In genomic region chr12:58293308-58293983, GRCh38 we compare ENCODE assay signal across 22 cellular contexts.
"Had no signal": no experiment of that assay in that cellular context is flagged by ENCODE, and none has a peak within 500 bp of the region (broad histone marks: within the 10 kb centered on the region; RNA-seq: fewer than 3 reads in every experiment).

No MANE protein-coding gene starts in this region.

- H3K27me3 ChIP-seq: esophagus squamous epithelium, hepatocyte, pancreas, spleen, transverse colon had no signal

- H3K27ac ChIP-seq: esophagus squamous epithelium, hepatocyte, pancreas, spleen, thoracic aorta, transverse colon had no signal

- H3K36me3 ChIP-seq: esophagus squamous epithelium, pancreas, spleen, thoracic aorta, transverse colon had no signal

- H3K36me3 Mint-ChIP-seq: stimulated activated naive B cell treated with anti-CD40 and anti-IgM and Interleukin-4, amounts not matched to agents 10 μg/mL and 1 μg/mL and 100 μg/mL, for 72 hours had no signal

- DNase-seq: effector memory CD8-positive, alpha-beta T cell; esophagus squamous epithelium; foreskin melanocyte; head of caudate nucleus; kidney glomerular epithelial cell; mesendoderm; naive B cell; occipital lobe; pancreas; right cardiac atrium; spleen; stimulated activated CD4-positive, alpha-beta T cell treated with anti-CD3 and anti-CD28 coated beads, Interleukin-15, amount 100 ng/mL, for 24 hours; stimulated activated CD4-positive, alpha-beta T cell treated with anti-CD3 and anti-CD28 coated beads, Interleukin-1b, Interleukin-23, amount 100 ng/mL, for 48 hours; stimulated activated CD4-positive, alpha-beta T cell treated with anti-CD3 and anti-CD28 coated beads, Interleukin-4, amount 100 ng/mL, for 24 hours; stimulated activated naive B cell treated with anti-CD40 and anti-IgM and Interleukin-4, amounts not matched to agents 10 μg/mL and 1 μg/mL and 100 μg/mL, for 72 hours; stimulated activated naive CD8-positive, alpha-beta T cell treated with anti-CD3 and anti-CD28 coated beads, Interleukin-15, amount 100 ng/mL, for 72 hours; transverse colon had no signal

- H2AFZ ChIP-seq: hepatocyte had no signal

- H3K9me3 Mint-ChIP-seq: stimulated activated naive B cell treated with anti-CD40 and anti-IgM and Interleukin-4, amounts not matched to agents 10 μg/mL and 1 μg/mL and 100 μg/mL, for 72 hours; stimulated activated naive CD8-positive, alpha-beta T cell treated with anti-CD3 and anti-CD28 coated beads, Interleukin-15, amount 100 ng/mL, for 72 hours had no signal

- H3K27me3 Mint-ChIP-seq: dendritic cell treated with granulocyte-macrophage colony-stimulating factor and Interleukin-4, amounts not matched to agents 40 ng/mL and 50 ng/mL, for 4 days; progenitor cell of endocrine pancreas had no signal

- H3K79me2 ChIP-seq: hepatocyte had no signal

- H3K4me3 Mint-ChIP-seq: dendritic cell treated with granulocyte-macrophage colony-stimulating factor and Interleukin-4, amounts not matched to agents 40 ng/mL and 50 ng/mL, for 4 days; effector memory CD8-positive, alpha-beta T cell; naive B cell; nephron; stimulated activated naive B cell treated with anti-CD40 and anti-IgM and Interleukin-4, amounts not matched to agents 10 μg/mL and 1 μg/mL and 100 μg/mL, for 72 hours; stimulated activated naive CD8-positive, alpha-beta T cell treated with anti-CD3 and anti-CD28 coated beads, Interleukin-15, amount 100 ng/mL, for 72 hours had no signal

- H3K4me3 ChIP-seq: esophagus squamous epithelium, hepatocyte, pancreas, spleen, thoracic aorta, transverse colon had no signal

- H3K4me1 Mint-ChIP-seq: naive B cell; nephron; stimulated activated naive B cell treated with anti-CD40 and anti-IgM and Interleukin-4, amounts not matched to agents 10 μg/mL and 1 μg/mL and 100 μg/mL, for 72 hours; stimulated activated naive CD8-positive, alpha-beta T cell treated with anti-CD3 and anti-CD28 coated beads, Interleukin-15, amount 100 ng/mL, for 72 hours had no signal

- H3K4me2 ChIP-seq: hepatocyte had no signal

- H3K27ac Mint-ChIP-seq: dendritic cell treated with granulocyte-macrophage colony-stimulating factor and Interleukin-4, amounts not matched to agents 40 ng/mL and 50 ng/mL, for 4 days; effector memory CD8-positive, alpha-beta T cell; naive B cell; nephron; progenitor cell of endocrine pancreas; stimulated activated naive B cell treated with anti-CD40 and anti-IgM and Interleukin-4, amounts not matched to agents 10 μg/mL and 1 μg/mL and 100 μg/mL, for 72 hours; stimulated activated naive CD8-positive, alpha-beta T cell treated with anti-CD3 and anti-CD28 coated beads, Interleukin-15, amount 100 ng/mL, for 72 hours had no signal

- ATAC-seq: effector memory CD8-positive, alpha-beta T cell; pancreas; right cardiac atrium; stimulated activated naive B cell treated with anti-CD40 and anti-IgM and Interleukin-4, amounts not matched to agents 10 μg/mL and 1 μg/mL and 100 μg/mL, for 72 hours; stimulated activated naive CD8-positive, alpha-beta T cell treated with anti-CD3 and anti-CD28 coated beads, Interleukin-15, amount 100 ng/mL, for 72 hours had no signal

- H3K4me1 ChIP-seq: esophagus squamous epithelium, pancreas, spleen, transverse colon had no signal

- H3K9me3 ChIP-seq: esophagus squamous epithelium, pancreas, spleen, thoracic aorta, transverse colon had no signal
